25 cellular contexts compared by ENCODE assay signal in the genomic region with DNA sequence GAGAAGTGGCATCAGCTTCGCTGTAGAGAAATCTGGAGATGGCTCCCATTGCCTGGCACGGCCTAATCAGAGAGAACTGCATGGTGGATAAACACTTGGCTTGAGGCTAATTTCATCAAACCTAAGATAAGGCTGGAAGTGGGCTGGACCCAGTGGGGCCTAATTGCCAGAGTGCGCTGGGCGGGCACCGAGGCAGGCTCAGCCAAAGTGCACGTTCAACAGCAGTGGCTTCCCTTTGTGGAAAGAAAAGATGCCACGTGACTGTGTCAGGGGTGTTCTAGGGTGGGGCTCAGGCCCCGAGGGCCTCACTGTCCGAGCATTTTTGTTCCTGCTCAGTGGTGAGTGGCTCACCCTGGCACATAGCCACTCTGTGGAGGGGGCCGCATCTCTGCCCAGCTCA. TPM values are rescaled to one million over a fixed set of nuclear protein-coding genes. Genes with fewer than 3 reads are reported as not detected.
DNase-seq lines count a peak whose midpoint lies in the region; ATAC-seq and TF ChIP-seq lines count a peak whose summit lies in the region.
"Had no signal": no experiment of that assay in that cellular context is flagged by ENCODE, and none has a peak within 500 bp of the region (broad histone marks: within the 10 kb centered on the region; RNA-seq: fewer than 3 reads in every experiment).

No MANE protein-coding gene starts in this region.

- no peaks in the 10 kb centered on the region for H3K9me3 ChIP-seq in breast epithelium
- no peaks in the 10 kb centered on the region for H3K9me3 ChIP-seq in mammary epithelial cell (replicated peaks; ENCODE audit: insufficient read depth, low read length)
- no peaks in the 10 kb centered on the region for H3K9me3 ChIP-seq in SK-N-SH
- H3K9me3 ChIP-seq: MG63, SJSA1, thoracic aorta had no signal

- H3K9ac ChIP-seq in mammary epithelial cell (ENCODE audit: insufficient read depth, low read length): no peak overlapping the region
- H3K9ac ChIP-seq in SK-N-SH: no peak overlapping the region

- H3K27ac ChIP-seq in breast epithelium (peak overlapping the region; percentile 40 to 80), mammary epithelial cell (ENCODE audit: insufficient read depth, low read depth, low read length) (no peak overlapping the region), SK-N-SH (ENCODE audit: low read depth in 2 of 2, low read length in 1 of 2) (peak overlapping the region in 1 of 2 experiments; percentile 96; a peak in 2 of 4 replicates)
- H3K27ac ChIP-seq: hepatocyte, SJSA1, thoracic aorta had no signal

- intact Hi-C loops in breast epithelium (cut with DNase I; ENCODE audit: low total_unique reads): no loop called here
- intact Hi-C loops in mammary epithelial cell (cut with micrococcal nuclease): no loop called here

- H2AFZ ChIP-seq in mammary epithelial cell (ENCODE audit: low read depth, low read length) (no peak overlapping the region), SK-N-SH (ENCODE audit: low read depth) (no peak overlapping the region)
- H2AFZ ChIP-seq: hepatocyte had no signal

- TF ChIP-seq EP300 in SK-N-SH (IDR thresholded peaks at IDR 0.05; ENCODE audit: borderline replicate concordance in 1 of 2, low read depth in 1 of 2, low read length in 1 of 2): peak in 1 of 2 experiments; percentile 71; a peak in 1 of 4 replicates

- H3F3A ChIP-seq in SK-N-SH (replicated peaks; ENCODE audit: insufficient read depth): no peaks in the 10 kb centered on the region

- peak; percentile 30; the same call in 1 of the 2 replicates for TF ChIP-seq RAD21 in SK-N-SH (IDR thresholded peaks at IDR 0.05; ENCODE audit: low read length)

- peaks cover 25% of the 10 kb centered on the region for H3K79me2 ChIP-seq in mammary epithelial cell (ENCODE audit: insufficient read depth, low read length)
- no peaks in the 10 kb centered on the region for H3K79me2 ChIP-seq in SK-N-SH (ENCODE audit: insufficient read depth)
- H3K79me2 ChIP-seq: hepatocyte had no signal

- no peaks in the 10 kb centered on the region for H3K27me3 ChIP-seq in breast epithelium
- no peaks in the 10 kb centered on the region for H3K27me3 ChIP-seq in mammary epithelial cell (ENCODE audit: insufficient read depth, low read length)
- H3K27me3 ChIP-seq in SK-N-SH (ENCODE audit: insufficient read depth): no peaks in the 10 kb centered on the region
- H3K27me3 ChIP-seq: hepatocyte, MG63, SJSA1 had no signal

- peaks cover 0 to 21% of the 10 kb centered on the region in 2 donors for H3K4me1 ChIP-seq in breast epithelium
- no peaks in the 10 kb centered on the region for H3K4me1 ChIP-seq in mammary epithelial cell (ENCODE audit: insufficient read depth, low read length)
- peaks cover 0 to 67% of the 10 kb centered on the region in 2 experiments; a peak in 1 of 4 replicates for H3K4me1 ChIP-seq in SK-N-SH (ENCODE audit: control insufficient read depth in 1 of 2, insufficient read depth in 2 of 2, low read depth in 1 of 2, low read length in 1 of 2)
- H3K4me1 ChIP-seq: SJSA1 had no signal

- no peak for DNase-seq in breast epithelium (ENCODE audit: low spot score in 2 of 2)
- no peak for DNase-seq in mammary epithelial cell
- DNase-seq in SK-N-SH: peak; percentile 89
- peak; percentile 62 for DNase-seq in ureter (ENCODE audit: low spot score)
- DNase-seq in left lobe of liver (ENCODE audit: low spot score): no peak
- no peak for DNase-seq in SKM-1 treated with dmso at 0.1 percent for 144 hours (lab: John Stamatoyannopoulos, UW; ENCODE audit: unreplicated experiment)
- DNase-seq in hepatic stellate cell (ENCODE audit: low spot score): no peak
- DNase-seq: activated CD4-positive, alpha-beta T cell treated with anti-CD3 and anti-CD28 coated beads, Interleukin-2, amount 10 ng/mL, durations not matched to agents 24 days and 14 days; activated CD8-positive, alpha-beta memory T cell treated with anti-CD3 and anti-CD28 coated beads, Interleukin-2, amount 50 U/mL, for 4 hours; activated gamma-delta T cell treated with Interleukin-2 at 50 U/mL for 16 hours; CD4-positive, CD25-positive, alpha-beta regulatory T cell; effector memory CD8-positive, alpha-beta T cell; GOT3; islet precursor cell; MG63; NCI-H187; NCI-H524 treated with DMSO at 0.1 percent for 48 hours; stimulated activated CD4-positive, alpha-beta T cell treated with anti-CD3 and anti-CD28 coated beads, Interleukin-12 subunit alpha, Interleukin-12 subunit beta, amount 100 ng/mL, for 4 hours had no signal

- H3K4me3 ChIP-seq in breast epithelium (no peak overlapping the region), mammary epithelial cell (replicated peaks in 1 of 3; ENCODE audit: insufficient read depth in 1 of 3, low read depth in 2 of 3, low read length in 3 of 3) (no peak overlapping the region), SK-N-SH (ENCODE audit: low read depth in 2 of 2, low read length in 1 of 2) (no peak overlapping the region)
- H3K4me3 ChIP-seq: hepatocyte, MG63, SJSA1, thoracic aorta had no signal

- no peak for TF ChIP-seq POLR2A in breast epithelium (IDR thresholded peaks at IDR 0.05)

- H3K4me2 ChIP-seq in mammary epithelial cell (ENCODE audit: insufficient read depth, low read depth, low read length) (no peak overlapping the region), SK-N-SH (no peak overlapping the region)
- H3K4me2 ChIP-seq: hepatocyte had no signal

- CTCF ChIA-PET in mammary epithelial cell (lab: Charles Lee; ENCODE audit: low non-redundant PET): interaction anchor here (0.7 kb wide), 1 partner anchor 101 kb away, joined by 4 read pairs; no protein-coding TSS in a partner anchor
- CTCF ChIA-PET in SK-N-SH (lab: Yijun Ruan, JAX): interaction anchor here (0.5 to 3.4 kb wide), 7 partner anchors 10 to 67 kb away, joined by 3 to 26 read pairs (median 9); no protein-coding TSS in a partner anchor

- WGBS in mammary epithelial cell (ENCODE audit: low coverage, missing lambda C conversion rate): 68% methylated on average over 9 of the region's 10 CpGs
- 40% methylated on average over 2 of the region's 10 CpGs for WGBS in SK-N-SH (ENCODE audit: low lambda C conversion rate)

- TF ChIP-seq CTCF in breast epithelium (IDR thresholded peaks at IDR 0.05) (no peak), mammary epithelial cell (conservative IDR thresholded peaks at IDR 0.05 in 1 of 2, IDR thresholded peaks at IDR 0.05 in 1 of 2; ENCODE audit: extremely low read depth in 1 of 2, insufficient read depth in 1 of 2, low read depth in 1 of 2, low read length in 2 of 2) (no peak), SK-N-SH (IDR thresholded peaks at IDR 0.05) (no peak)

- in situ Hi-C loops in mammary epithelial cell (cut with MboI; ENCODE audit: low sequenced_read_pairs in 2 of 2): no loop called here

- no peaks in the 10 kb centered on the region for H3K9me2 ChIP-seq in SK-N-SH

- peak; percentile 35 for ATAC-seq in esophagus mucosa
- no peak for ATAC-seq in left lobe of liver
- ATAC-seq: effector memory CD8-positive, alpha-beta T cell had no signal

- POLR2A ChIA-PET in SK-N-SH (lab: Yijun Ruan, JAX): interaction anchor here (1.2 to 2.7 kb wide), 5 partner anchors 11 to 61 kb away, joined by 3 to 24 read pairs (median 7); a partner anchor contains a TSS

- dilution Hi-C loops in mammary epithelial cell (cut with HindIII; ENCODE audit: low sequenced_read_pairs): loop anchor here (10.0 kb wide), 1 partner anchor 327 kb away; no protein-coding TSS in a partner anchor

- H4K20me1 ChIP-seq in mammary epithelial cell (ENCODE audit: insufficient read depth, low read length) (peaks cover under 1% of the 10 kb centered on the region), SK-N-SH (ENCODE audit: insufficient read depth) (no peaks in the 10 kb centered on the region)

- BruUV-seq in mammary epithelial cell (replicated peaks; lab: Mats Ljungman, UMichigan): no TSS peak

- H3K36me3 ChIP-seq in breast epithelium: no peaks in the 10 kb centered on the region
- H3K36me3 ChIP-seq in mammary epithelial cell (ENCODE audit: insufficient read depth, low read length): peaks cover 5% of the 10 kb centered on the region
- no peaks in the 10 kb centered on the region for H3K36me3 ChIP-seq in SK-N-SH (replicated peaks in 1 of 2; ENCODE audit: control insufficient read depth in 1 of 2, insufficient read depth in 2 of 2, low read length in 1 of 2)
- H3K36me3 ChIP-seq: MG63, SJSA1, thoracic aorta had no signal

TF ChIP-seq in SK-N-SH, 30 proteins besides CTCF, POLR2A, EP300 and RAD21 (continues in another document):
- TF ChIP-seq, protein P1, sequence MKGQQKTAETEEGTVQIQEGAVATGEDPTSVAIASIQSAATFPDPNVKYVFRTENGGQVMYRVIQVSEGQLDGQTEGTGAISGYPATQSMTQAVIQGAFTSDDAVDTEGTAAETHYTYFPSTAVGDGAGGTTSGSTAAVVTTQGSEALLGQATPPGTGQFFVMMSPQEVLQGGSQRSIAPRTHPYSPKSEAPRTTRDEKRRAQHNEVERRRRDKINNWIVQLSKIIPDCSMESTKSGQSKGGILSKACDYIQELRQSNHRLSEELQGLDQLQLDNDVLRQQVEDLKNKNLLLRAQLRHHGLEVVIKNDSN (IDR thresholded peaks at IDR 0.05; ENCODE audit: borderline replicate concordance, low read depth): peak; percentile 56; the same call in 1 of the 2 replicates
- no peak for TF ChIP-seq JUND (IDR thresholded peaks at IDR 0.05)

RNA-seq across cellular contexts. Expression of a gene that starts 5.8 kb away (rescaled TPM):
- 10 to 100 TPM in 2 of 3 donors, under 1 TPM in 1; 0.16 to 12.0 (median 10.2) TPM for total RNA-seq in breast epithelium
- total RNA-seq in mammary epithelial cell: 100 to 1,000 TPM; 113 to 157 TPM
- polyA plus RNA-seq in mammary epithelial cell: 56.2 TPM
- 36.6 TPM for polyA minus RNA-seq in mammary epithelial cell
- 0.08 and 0.18 TPM in 2 replicates for polyA plus RNA-seq in SK-N-SH (2012; rRNA removed)
- 0.06 and 0.16 TPM in 2 replicates for polyA plus RNA-seq in SK-N-SH (2012; cell fraction: cytosol; rRNA removed)
- polyA plus RNA-seq in SK-N-SH (2012; cell fraction: nucleus; rRNA removed): 0.68 and 0.74 TPM in 2 replicates
- 21.0 TPM for total RNA-seq in esophagus mucosa
- 90.0 TPM for total RNA-seq in ureter
- 3.4 TPM for total RNA-seq in left lobe of liver
- total RNA-seq: A172 had no signal

RNA-seq across cellular contexts. Expression of a gene that starts 44.5 kb away (rescaled TPM):
- total RNA-seq in breast epithelium (10 to 100 TPM; 16.5 to 32.8 (median 31.3) TPM), mammary epithelial cell (10 to 100 TPM; 14.2 to 28.5 TPM), esophagus mucosa (10.1 TPM), ureter (29.9 TPM), left lobe of liver (15.4 TPM)
- polyA plus RNA-seq in mammary epithelial cell (14.9 TPM), SK-N-SH (2012; rRNA removed) (15.1 and 16.6 TPM in 2 replicates)
- polyA minus RNA-seq in mammary epithelial cell: 4.1 TPM
- 5.9 and 8.7 TPM in 2 replicates for polyA plus RNA-seq in SK-N-SH (2012; cell fraction: cytosol; rRNA removed)
- polyA plus RNA-seq in SK-N-SH (2012; cell fraction: nucleus; rRNA removed): 64.1 and 71.4 TPM in 2 replicates

RNA-seq across cellular contexts. Expression of a gene that starts 48.2 kb away (rescaled TPM):
- not detected for total RNA-seq in breast epithelium
- total RNA-seq in mammary epithelial cell: not detected
- polyA plus RNA-seq in mammary epithelial cell: not detected
- not detected for polyA minus RNA-seq in mammary epithelial cell
- polyA plus RNA-seq in SK-N-SH (2012; rRNA removed): 0.03 and 0.05 TPM in 2 replicates
- polyA plus RNA-seq in SK-N-SH (2012; cell fraction: cytosol; rRNA removed): 0.06 TPM in 1 of 2 replicates, not detected in the other
- polyA plus RNA-seq in SK-N-SH (2012; cell fraction: nucleus; rRNA removed): 0.14 and 0.20 TPM in 2 replicates
- 1.3 TPM for total RNA-seq in esophagus mucosa
- 0.57 TPM for total RNA-seq in ureter
- total RNA-seq in left lobe of liver: 0.28 TPM
- total RNA-seq: A172; activated CD4-positive, alpha-beta T cell treated with anti-CD3 and anti-CD28 coated beads, Interleukin-2, amount 10 ng/mL, durations not matched to agents 24 days and 14 days; CD4-positive, CD25-positive, alpha-beta regulatory T cell; fibroblast of lung; hepatocyte; mesothelial cell of epicardium; SJSA1 had no signal
- polyA plus RNA-seq: CD4-positive, CD25-positive, alpha-beta regulatory T cell; fibroblast of lung had no signal

Comparison
In these comparisons a context has a peak if more than half of its experiments do, and no peak if none do; other contexts are left out.
1. DNase-seq: peak in SK-N-SH (single experiment) and ureter (single experiment); none in breast epithelium (0 of 2), mammary epithelial cell (single experiment), left lobe of liver (single experiment), SKM-1 treated with dmso at 0.1 percent for 144 hours (single experiment) and hepatic stellate cell (single experiment).